ENCODE assay signal across 34 cellular contexts in genomic region chr11:46108752-46109151, GRCh38.
"Had no signal": no experiment of that assay in that cellular context is flagged by ENCODE, and none has a peak within 500 bp of the region (broad histone marks: within the 10 kb centered on the region; RNA-seq: fewer than 3 reads in every experiment).

No MANE protein-coding gene starts in this region.

- H3K36me3 ChIP-seq: MG63 had no signal

- H3K4me3 ChIP-seq: MG63 had no signal

- H3K27ac ChIP-seq: KMS-11 had no signal

- H3K4me2 ChIP-seq: KMS-11 had no signal

- DNase-seq: Kasumi-1, KG1, MG63, MM.1S, MV-4-11, NCI-H1048, NCI-H1092, NCI-H1092 treated with DMSO at 0.1 percent for 48 hours, NCI-H1105, NCI-H1105 treated with DMSO at 0.1 percent for 48 hours, NCI-H1417, NCI-H1417 treated with DMSO at 0.1 percent for 48 hours, NCI-H1436, NCI-H1436 treated with DMSO at 0.1 percent for 48 hours, NCI-H146, NCI-H1694, NCI-H1694 treated with DMSO at 0.1 percent for 48 hours, NCI-H187, NCI-H187 treated with DMSO at 0.1 percent for 48 hours, NCI-H1930, NCI-H2029, NCI-H2029 treated with DMSO at 0.1 percent for 48 hours, NCI-H2081, NCI-H2081 treated with DMSO at 0.1 percent for 48 hours, NCI-H2107, NCI-H2171, NCI-H2171 treated with DMSO at 0.1 percent for 48 hours, NCI-H2227 treated with DMSO at 0.1 percent for 48 hours, NCI-H226, NCI-H345, NCI-H446, NCI-H446 treated with DMSO at 0.1 percent for 48 hours, NCI-H510A had no signal

- H3K27me3 ChIP-seq: MG63 had no signal

- H3K9me3 ChIP-seq: MG63 had no signal

- H3K9ac ChIP-seq: KMS-11 had no signal
